ENCODE assay signal across 14 cellular contexts in genomic region chr5:19886123-19886921, GRCh38.
A peak's percentile ranks its signal among the peaks of the same experiment; 100 is the strongest.
DNase-seq lines count a peak whose midpoint lies in the region; ATAC-seq, FAIRE-seq and TF ChIP-seq lines count a peak whose summit lies in the region.
"Had no signal": no experiment of that assay in that cellular context is flagged by ENCODE, and none has a peak within 500 bp of the region (broad histone marks: within the 10 kb centered on the region; RNA-seq: fewer than 3 reads in every experiment).

No MANE protein-coding gene starts in this region.

- H3K18ac ChIP-seq in H9 (ENCODE audit: insufficient read length, low read depth, low read length) = no peak overlapping the region

- no peak overlapping the region for H2AK5ac ChIP-seq in H9 (ENCODE audit: insufficient read length, low read length)

- no peak overlapping the region for H4K91ac ChIP-seq in H9 (ENCODE audit: insufficient read length, low read depth, low read length)

- H3K36me3 ChIP-seq in ACC112 (ENCODE audit: insufficient read depth, low read length) = no peaks in the 10 kb centered on the region
- H3K36me3 ChIP-seq in fibroblast of lung (ENCODE audit: control insufficient read depth, insufficient read depth, low read length) = no peaks in the 10 kb centered on the region
- H3K36me3 ChIP-seq in pancreas = no peaks in the 10 kb centered on the region
- no peaks in the 10 kb centered on the region for H3K36me3 ChIP-seq in esophagus squamous epithelium
- H3K36me3 ChIP-seq: BLaER1 had no signal

- H3K4me1 Mint-ChIP-seq in H9 = peaks cover 20 to 24% of the 10 kb centered on the region in 2 experiments
- H3K4me1 Mint-ChIP-seq: activated CD4-positive, alpha-beta T cell treated with anti-CD3 and anti-CD28 coated beads, Interleukin-2, amount 10 ng/mL, durations not matched to agents 7 days and 5 days had no signal

- no peaks in the 10 kb centered on the region for H3K79me2 ChIP-seq in ACC112 (ENCODE audit: control insufficient read depth, insufficient read depth, low read length, unreplicated experiment)
- H3K79me2 ChIP-seq in fibroblast of lung (ENCODE audit: control insufficient read depth, insufficient read depth, low read length) = no peaks in the 10 kb centered on the region
- H3K79me2 ChIP-seq in H9 (ENCODE audit: insufficient read depth, low read length) = no peaks in the 10 kb centered on the region

- no peak overlapping the region for H2BK12ac ChIP-seq in H9 (ENCODE audit: insufficient read length, low read depth, low read length)

- no peaks in the 10 kb centered on the region for H3K36me3 Mint-ChIP-seq in H9 (ENCODE audit: insufficient read depth in 1 of 3, low read depth in 3 of 3)
- H3K36me3 Mint-ChIP-seq: activated naive CD4-positive, alpha-beta T cell treated with anti-CD3 and anti-CD28 coated beads, Interleukin-2, amount 50 U/mL, for 72 hours had no signal

- no peaks in the 10 kb centered on the region for H4K20me1 ChIP-seq in fibroblast of lung (ENCODE audit: control insufficient read depth, extremely low read depth, insufficient read depth, low read length)
- H4K20me1 ChIP-seq in H9 (ENCODE audit: control insufficient read depth, insufficient read depth, insufficient read length) = no peaks in the 10 kb centered on the region
- H4K20me1 ChIP-seq: BLaER1 had no signal

- no peak overlapping the region for H3K4me2 ChIP-seq in fibroblast of lung (ENCODE audit: extremely low read depth, insufficient read depth, low read length)
- H3K4me2 ChIP-seq in H9 (ENCODE audit: insufficient read depth, insufficient read length, low read length) = no peak overlapping the region
- H3K4me2 ChIP-seq: BLaER1 had no signal

- H3K9me3 ChIP-seq in fibroblast of lung (ENCODE audit: control insufficient read depth, insufficient read depth, low read depth, low read length) (no peaks in the 10 kb centered on the region), pancreas (no peaks in the 10 kb centered on the region), esophagus squamous epithelium (no peaks in the 10 kb centered on the region), H9 (ENCODE audit: control insufficient read depth, low read depth, low read length) (no peaks in the 10 kb centered on the region)
- H3K9me3 ChIP-seq: BLaER1 had no signal

- no peak overlapping the region for H2BK20ac ChIP-seq in H9 (ENCODE audit: low read depth, low read length, poor library complexity, severe bottlenecking)

- no peak overlapping the region for H3K14ac ChIP-seq in H9 (ENCODE audit: insufficient read depth, low read length)

- no peak for TF ChIP-seq POLR2A in esophagus squamous epithelium (IDR thresholded peaks at IDR 0.05)

- no peaks in the 10 kb centered on the region for H3K9me3 Mint-ChIP-seq in H9

- H3K27me3 ChIP-seq in ACC112 (ENCODE audit: insufficient read depth, low read length) (no peaks in the 10 kb centered on the region), fibroblast of lung (ENCODE audit: control insufficient read depth, insufficient read depth, low read length) (no peaks in the 10 kb centered on the region), pancreas (no peaks in the 10 kb centered on the region), esophagus squamous epithelium (no peaks in the 10 kb centered on the region), H9 (ENCODE audit: insufficient read depth, low read length) (no peaks in the 10 kb centered on the region; the same call in 1 of the 2 replicates)
- H3K27me3 ChIP-seq: BLaER1 had no signal

- no peak overlapping the region for H4K8ac ChIP-seq in H9 (replicated peaks; ENCODE audit: insufficient read length, low read depth, low read length)

- H4K5ac ChIP-seq in H9 (ENCODE audit: insufficient read length, low read depth, low read length) = no peak overlapping the region

- H2AFZ ChIP-seq in ACC112 (ENCODE audit: low read length, unreplicated experiment) (peak overlapping the region; percentile 45), fibroblast of lung (ENCODE audit: low read length) (no peak overlapping the region), H9 (ENCODE audit: low read length) (no peak overlapping the region)

- H3K23me2 ChIP-seq in H9 (ENCODE audit: insufficient read length, low read depth, low read length, poor library complexity, severe bottlenecking) = no peaks in the 10 kb centered on the region

- H3K27me3 Mint-ChIP-seq in H9 (ENCODE audit: low read depth) = 0 out of 2 replicates have a peak, but pooled peaks cover 2% of the 10 kb centered on the region
- H3K27me3 Mint-ChIP-seq: activated CD4-positive, alpha-beta T cell treated with anti-CD3 and anti-CD28 coated beads, Interleukin-2, amount 10 ng/mL, durations not matched to agents 7 days and 5 days had no signal

- H3K4me3 ChIP-seq in ACC112 (ENCODE audit: low read depth, low read length) (peak overlapping the region; percentile 42), fibroblast of lung (replicated peaks in 1 of 4; ENCODE audit: control extremely low read depth in 1 of 4, insufficient read depth in 1 of 4, low read depth in 3 of 4, low read length in 4 of 4) (no peak overlapping the region), pancreas (no peak overlapping the region), esophagus squamous epithelium (no peak overlapping the region)
- H3K4me3 ChIP-seq: BLaER1, GM12878 had no signal

- no peaks in the 10 kb centered on the region for H3K79me1 ChIP-seq in H9 (ENCODE audit: insufficient read depth, low read depth, low read length, poor library complexity, severe bottlenecking)

- TF ChIP-seq CTCF in fibroblast of lung (conservative IDR thresholded peaks at IDR 0.05 in 1 of 2, IDR thresholded peaks at IDR 0.05 in 1 of 2; ENCODE audit: low read depth in 1 of 2, low read length in 2 of 2) = no peak
- no peak for TF ChIP-seq CTCF in pancreas (IDR thresholded peaks at IDR 0.05)
- no peak for TF ChIP-seq CTCF in esophagus squamous epithelium (IDR thresholded peaks at IDR 0.05)
- TF ChIP-seq CTCF in H9 (conservative IDR thresholded peaks at IDR 0.05) = no peak

- no peak overlapping the region for H2BK5ac ChIP-seq in H9 (ENCODE audit: insufficient read length, low read length)

- H3K27ac Mint-ChIP-seq in H9 = no peak overlapping the region; a peak in 1 of 7 replicates
- H3K27ac Mint-ChIP-seq: activated CD4-positive, alpha-beta T cell treated with anti-CD3 and anti-CD28 coated beads, Interleukin-2, amount 10 ng/mL, durations not matched to agents 7 days and 5 days; activated naive CD4-positive, alpha-beta T cell treated with anti-CD3 and anti-CD28 coated beads, Interleukin-2, amount 50 U/mL, for 72 hours had no signal

- H3K9ac ChIP-seq in fibroblast of lung (ENCODE audit: insufficient read depth, low read length) = no peak overlapping the region
- H3K9ac ChIP-seq in H9 (ENCODE audit: extremely low read depth, insufficient read length, low read length) = no peak overlapping the region
- H3K9ac ChIP-seq: BLaER1 had no signal

- no peak overlapping the region for H3K4me3 Mint-ChIP-seq in H9
- H3K4me3 Mint-ChIP-seq: activated CD4-positive, alpha-beta T cell treated with anti-CD3 and anti-CD28 coated beads, Interleukin-2, amount 10 ng/mL, durations not matched to agents 7 days and 5 days had no signal

- H3K4me1 ChIP-seq in ACC112 (ENCODE audit: control insufficient read depth, insufficient read depth, low read length, unreplicated experiment) (peaks cover 23% of the 10 kb centered on the region), fibroblast of lung (ENCODE audit: control insufficient read depth, extremely low read depth, insufficient read depth, low read length) (no peaks in the 10 kb centered on the region), pancreas (peaks cover 0 to 5% (median 0%) of the 10 kb centered on the region in 3 donors), esophagus squamous epithelium (no peaks in the 10 kb centered on the region), H9 (ENCODE audit: insufficient read depth, low read length) (no peaks in the 10 kb centered on the region; the same call in 1 of the 2 replicates)
- H3K4me1 ChIP-seq: BLaER1 had no signal

- 87 to 94% methylated on average over 7 of the region's 7 CpGs for WGBS in pancreas, 2 donors
- 65 to 67% methylated on average over 7 of the region's 7 CpGs for WGBS in esophagus squamous epithelium, 2 donors
- WGBS in H9 (ENCODE audit: extremely low coverage, insufficient read length, low lambda C conversion rate) = no CpG with 5 or more reads among the region's 7 CpGs

- H3K56ac ChIP-seq in H9 (ENCODE audit: insufficient read length, low read depth, low read length) = no peak overlapping the region

- H3T11ph ChIP-seq in H9 (ENCODE audit: low read length) = no peak overlapping the region

- H3K27ac ChIP-seq in ACC112 (ENCODE audit: low read depth, low read length) = peak overlapping the region; percentile 49
- no peak overlapping the region for H3K27ac ChIP-seq in fibroblast of lung (ENCODE audit: insufficient read depth, low read length)
- no peak overlapping the region for H3K27ac ChIP-seq in pancreas
- no peak overlapping the region for H3K27ac ChIP-seq in esophagus squamous epithelium
- no peak overlapping the region for H3K27ac ChIP-seq in H9 (ENCODE audit: insufficient read length, low read depth, low read length)
- H3K27ac ChIP-seq: BLaER1 had no signal

- intact Hi-C loops in pancreas (cut with DNase I) (no loop called here), esophagus squamous epithelium (cut with DNase I) (no loop called here)

- no peak overlapping the region for H2BK120ac ChIP-seq in H9 (ENCODE audit: low read depth, low read length, poor library complexity, severe bottlenecking)

- FAIRE-seq in pancreas (lab: Jason Lieb, UNC) = no peak
- FAIRE-seq: GM12878 had no signal

- DNase-seq in HS-27A (ENCODE audit: low read depth) (peak; percentile 41), RKO (ENCODE audit: low spot score) (peak; percentile 43), fibroblast of lung (ENCODE audit: low read depth in 2 of 2) (peak; percentile 53 to 85), pancreas (no peak), esophagus squamous epithelium (lab: John Stamatoyannopoulos, UW) (no peak), H9 (no peak)
- DNase-seq: activated CD4-positive, alpha-beta T cell treated with anti-CD3 and anti-CD28 coated beads, Interleukin-2, amount 10 ng/mL, durations not matched to agents 7 days and 5 days; stimulated activated naive CD4-positive, alpha-beta T cell had no signal

- no peak overlapping the region for H2BK15ac ChIP-seq in H9 (ENCODE audit: low read depth, low read length)

- ATAC-seq in pancreas (no peak), GM18511 (IDR thresholded peaks at IDR 0.05; ENCODE audit: unreplicated experiment) (no peak)
- ATAC-seq: activated naive CD4-positive, alpha-beta T cell treated with anti-CD3 and anti-CD28 coated beads, Interleukin-2, amount 50 U/mL, for 72 hours; GM12878; Right ventricle myocardium inferior had no signal

- no peak overlapping the region for H3K4ac ChIP-seq in H9 (ENCODE audit: low read depth, low read length)

- H3K23ac ChIP-seq in H9 (ENCODE audit: insufficient read length, low read depth, low read length) = no peak overlapping the region

Comparison
In these comparisons a context has a peak if more than half of its experiments do, and no peak if none do; other contexts are left out.
1. DNase-seq: peak in HS-27A (single experiment), RKO (single experiment) and fibroblast of lung (2 of 2); none in pancreas (0 of 6), esophagus squamous epithelium (single experiment) and H9 (single experiment).